Comparison of ENCODE assay signal across 26 cellular contexts in the genomic region with DNA sequence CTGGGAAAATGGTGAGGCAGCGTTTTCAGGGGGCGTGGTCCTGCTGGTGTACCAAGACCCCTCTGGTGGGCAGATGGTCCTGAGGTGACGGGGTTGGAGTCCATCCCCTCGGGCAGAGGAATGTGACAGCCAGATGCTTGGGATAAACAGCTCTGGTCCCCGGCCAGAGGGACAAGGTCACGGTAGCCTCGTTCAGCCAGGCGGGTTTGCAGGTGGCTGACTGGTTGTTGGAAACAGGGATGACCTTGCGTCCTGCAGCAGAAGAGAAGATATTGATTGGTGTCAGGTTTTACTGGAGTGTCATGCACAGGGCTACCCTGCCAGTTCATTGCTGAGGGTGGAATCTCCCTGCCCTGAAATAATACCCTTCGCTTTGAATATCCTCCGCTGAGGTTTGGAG. TPM values are rescaled to one million over a fixed set of nuclear protein-coding genes. Genes with fewer than 3 reads are reported as not detected.
"Had no signal": no experiment of that assay in that cellular context is flagged by ENCODE, and none has a peak within 500 bp of the region (broad histone marks: within the 10 kb centered on the region; RNA-seq: fewer than 3 reads in every experiment).

No MANE protein-coding gene starts in this region.

- H3K4me1 ChIP-seq: colonic mucosa, esophagus muscularis mucosa, foreskin keratinocyte, gastroesophageal sphincter, heart right ventricle, left lung, lower lobe of right lung had no signal

- H3K9me3 ChIP-seq: colonic mucosa, esophagus muscularis mucosa, gastroesophageal sphincter, heart right ventricle, left lung, lower lobe of right lung, mucosa of descending colon had no signal

- DNase-seq: cerebellar nuclear complex; colonic mucosa; cortex of kidney; effector CD8-positive, alpha-beta T cell; effector memory CD8-positive, alpha-beta T cell; endodermal cell; erythroblast; foreskin keratinocyte; head of caudate nucleus; heart right ventricle; hippocampal formation; left cardiac atrium; left lung; left ventricle myocardium superior; lower lobe of right lung; mesenchymal stem cell; mucosa of descending colon had no signal

- H3K27me3 ChIP-seq: colonic mucosa had no signal

- H3K36me3 Mint-ChIP-seq: mesothelial cell of epicardium had no signal

- H3K27ac Mint-ChIP-seq: dendritic cell treated with granulocyte-macrophage colony-stimulating factor and Interleukin-4, amounts not matched to agents 40 ng/mL and 50 ng/mL, for 4 days; effector memory CD8-positive, alpha-beta T cell; endodermal cell; mesothelial cell of epicardium had no signal

- H3K27ac ChIP-seq: colonic mucosa, epithelial cell of prostate, esophagus muscularis mucosa, foreskin keratinocyte, gastroesophageal sphincter, heart right ventricle, left lung, lower lobe of right lung had no signal

- H3K36me3 ChIP-seq: colonic mucosa, esophagus muscularis mucosa, gastroesophageal sphincter, heart right ventricle, left lung, lower lobe of right lung had no signal

- H3K4me3 Mint-ChIP-seq: dendritic cell treated with granulocyte-macrophage colony-stimulating factor and Interleukin-4, amounts not matched to agents 40 ng/mL and 50 ng/mL, for 4 days; effector memory CD8-positive, alpha-beta T cell; endodermal cell; mesothelial cell of epicardium had no signal

- H3K4me3 ChIP-seq: colonic mucosa, esophagus muscularis mucosa, gastroesophageal sphincter, heart right ventricle, left lung, lower lobe of right lung, mucosa of descending colon had no signal

- ATAC-seq: effector memory CD8-positive, alpha-beta T cell; foreskin keratinocyte; gastroesophageal sphincter; heart right ventricle; left cardiac atrium; left lung; left ventricle myocardium superior; lower lobe of right lung; mucosa of descending colon had no signal

- H3K9me3 Mint-ChIP-seq: dendritic cell treated with granulocyte-macrophage colony-stimulating factor and Interleukin-4, amounts not matched to agents 40 ng/mL and 50 ng/mL, for 4 days; effector memory CD8-positive, alpha-beta T cell; mesothelial cell of epicardium had no signal

- H3K4me1 Mint-ChIP-seq: endodermal cell, mesothelial cell of epicardium had no signal

RNA-seq across cellular contexts. Expression of a gene that starts 43.3 kb away (rescaled TPM):
- total RNA-seq: fibroblast of lung, fibroblast of villous mesenchyme, kidney epithelial cell, mesothelial cell of epicardium, myocyte had no signal
